In genomic region chr12:53193040-53193439, GRCh38 we compare ENCODE assay signal across 28 cellular contexts. TPM values are rescaled to one million over a fixed set of nuclear protein-coding genes. Genes with fewer than 3 reads are reported as not detected.
A peak's percentile ranks its signal among the peaks of the same experiment; 100 is the strongest.
DNase-seq lines count a peak whose midpoint lies in the region; ATAC-seq and TF ChIP-seq lines count a peak whose summit lies in the region.
"Had no signal": no experiment of that assay in that cellular context is flagged by ENCODE, and none has a peak within 500 bp of the region (broad histone marks: within the 10 kb centered on the region; RNA-seq: fewer than 3 reads in every experiment).

No MANE protein-coding gene starts in this region.

- TF ChIP-seq POLR2A in erythroblast (IDR thresholded peaks at IDR 0.05; ENCODE audit: low read length), result no peak

- H3K36me3 Mint-ChIP-seq in CD4-positive, alpha-beta memory T cell, result peaks cover 61 to 81% of the 10 kb centered on the region in 2 donors
- peaks cover 92% of the 10 kb centered on the region for H3K36me3 Mint-ChIP-seq in activated T-helper 17 cell treated with anti-CD3 and anti-CD28 coated beads, Interleukin-2, amount 50 U/mL, for 72 hours (ENCODE audit: low read depth)
- no peaks in the 10 kb centered on the region for H3K36me3 Mint-ChIP-seq in natural killer cell treated with Interleukin-12 subunit alpha and Interleukin-12 subunit beta and Interleukin-15 and Interleukin-18, amount 100 ng/mL, for 72 hours
- H3K36me3 Mint-ChIP-seq: brain had no signal

- peaks cover 79% of the 10 kb centered on the region for H3K36me3 ChIP-seq in CD4-positive, alpha-beta memory T cell (ENCODE audit: insufficient read depth, low read length)

- POLR2A ChIA-PET in CD4-positive, alpha-beta memory T cell (lab: Charles Lee; ENCODE audit: partially characterized antibody), result interaction anchor here (1.2 to 27.7 kb wide), 6 partner anchors 8 to 102 kb away, joined by 3 to 463 read pairs (median 4); partner anchors contain the start of genes CSAD, ITGB7, PFDN5 and ZNF740

- H3K4me3 ChIP-seq in CD4-positive, alpha-beta memory T cell (ENCODE audit: low read length in 2 of 2), result no peak overlapping the region
- H3K4me3 ChIP-seq: BLaER1, heart right ventricle, SK-N-MC had no signal

- ATAC-seq in activated T-helper 17 cell treated with anti-CD3 and anti-CD28 coated beads, Interleukin-2, amount 50 U/mL, for 72 hours (replicated peaks), result no peak
- ATAC-seq in natural killer cell treated with Interleukin-12 subunit alpha and Interleukin-12 subunit beta and Interleukin-15 and Interleukin-18, amount 100 ng/mL, for 72 hours, result no peak
- no peak for ATAC-seq in GM21786 (IDR thresholded peaks at IDR 0.05; ENCODE audit: unreplicated experiment)
- ATAC-seq: foreskin keratinocyte; heart right ventricle; stimulated activated memory B cell treated with anti-CD40 and anti-IgM and Interleukin-4, amounts not matched to agents 10 μg/mL and 1 μg/mL and 100 μg/mL, for 72 hours had no signal

- H3K4me1 ChIP-seq in CD4-positive, alpha-beta memory T cell (ENCODE audit: insufficient read depth, low read length), result peaks cover 33% of the 10 kb centered on the region
- H3K4me1 ChIP-seq: foreskin keratinocyte had no signal

- H3K27me3 ChIP-seq in CD4-positive, alpha-beta memory T cell (ENCODE audit: insufficient read depth, low read length), result no peaks in the 10 kb centered on the region
- H3K27me3 ChIP-seq: BLaER1, heart right ventricle had no signal

- intact Hi-C loops in CD4-positive, alpha-beta memory T cell (cut with micrococcal nuclease), result loop anchor here (5.0 kb wide), 1 partner anchor 126 kb away; no protein-coding TSS in a partner anchor

- no peaks in the 10 kb centered on the region for H3K9me3 Mint-ChIP-seq in CD4-positive, alpha-beta memory T cell
- H3K9me3 Mint-ChIP-seq in activated T-helper 17 cell treated with anti-CD3 and anti-CD28 coated beads, Interleukin-2, amount 50 U/mL, for 72 hours, result no peaks in the 10 kb centered on the region
- no peaks in the 10 kb centered on the region for H3K9me3 Mint-ChIP-seq in natural killer cell treated with Interleukin-12 subunit alpha and Interleukin-12 subunit beta and Interleukin-15 and Interleukin-18, amount 100 ng/mL, for 72 hours
- H3K9me3 Mint-ChIP-seq: activated CD4-positive, alpha-beta memory T cell treated with anti-CD3 and anti-CD28 coated beads for 36 hours; brain; stimulated activated memory B cell treated with anti-CD40 and anti-IgM and Interleukin-4, amounts not matched to agents 10 μg/mL and 1 μg/mL and 100 μg/mL, for 72 hours had no signal

- H3K9me3 ChIP-seq in CD4-positive, alpha-beta memory T cell (ENCODE audit: control insufficient read depth in 1 of 2, low read length in 2 of 2), result no peaks in the 10 kb centered on the region
- H3K9me3 ChIP-seq: BLaER1, heart right ventricle had no signal

- peaks cover 10 to 29% (median 18%) of the 10 kb centered on the region in 4 donors for H3K4me1 Mint-ChIP-seq in CD4-positive, alpha-beta memory T cell
- peaks cover 8% of the 10 kb centered on the region for H3K4me1 Mint-ChIP-seq in activated T-helper 17 cell treated with anti-CD3 and anti-CD28 coated beads, Interleukin-2, amount 50 U/mL, for 72 hours
- H3K4me1 Mint-ChIP-seq in natural killer cell treated with Interleukin-12 subunit alpha and Interleukin-12 subunit beta and Interleukin-15 and Interleukin-18, amount 100 ng/mL, for 72 hours (ENCODE audit: low read depth in 2 of 2), result peaks cover 10 to 18% of the 10 kb centered on the region in 2 donors
- H3K4me1 Mint-ChIP-seq: brain had no signal

- no peak overlapping the region for H3K4me3 Mint-ChIP-seq in CD4-positive, alpha-beta memory T cell
- no peak overlapping the region for H3K4me3 Mint-ChIP-seq in activated T-helper 17 cell treated with anti-CD3 and anti-CD28 coated beads, Interleukin-2, amount 50 U/mL, for 72 hours
- no peak overlapping the region for H3K4me3 Mint-ChIP-seq in natural killer cell treated with Interleukin-12 subunit alpha and Interleukin-12 subunit beta and Interleukin-15 and Interleukin-18, amount 100 ng/mL, for 72 hours
- H3K4me3 Mint-ChIP-seq: activated CD4-positive, alpha-beta memory T cell treated with anti-CD3 and anti-CD28 coated beads for 36 hours; brain; H9; stimulated activated memory B cell treated with anti-CD40 and anti-IgM and Interleukin-4, amounts not matched to agents 10 μg/mL and 1 μg/mL and 100 μg/mL, for 72 hours had no signal

- H3K27ac ChIP-seq in CD4-positive, alpha-beta memory T cell (ENCODE audit: low read depth, low read length), result no peak overlapping the region
- H3K27ac ChIP-seq: BLaER1, foreskin keratinocyte, heart right ventricle, HL-60, SK-N-MC, WERI-Rb-1 had no signal

- H3K27ac Mint-ChIP-seq in CD4-positive, alpha-beta memory T cell, result peak overlapping the region in 6 of 7 donors; percentile 53 to 84 (median 69)
- peak overlapping the region; percentile 63 for H3K27ac Mint-ChIP-seq in activated T-helper 17 cell treated with anti-CD3 and anti-CD28 coated beads, Interleukin-2, amount 50 U/mL, for 72 hours
- peak overlapping the region in 1 of 2 donors; percentile 6 for H3K27ac Mint-ChIP-seq in natural killer cell treated with Interleukin-12 subunit alpha and Interleukin-12 subunit beta and Interleukin-15 and Interleukin-18, amount 100 ng/mL, for 72 hours
- H3K27ac Mint-ChIP-seq: activated CD4-positive, alpha-beta memory T cell treated with anti-CD3 and anti-CD28 coated beads for 36 hours; H9; stimulated activated memory B cell treated with anti-CD40 and anti-IgM and Interleukin-4, amounts not matched to agents 10 μg/mL and 1 μg/mL and 100 μg/mL, for 72 hours had no signal

- DNase-seq in activated T-cell treated with anti-CD3 and anti-CD28 coated beads, Interleukin-2, amount 50 U/mL, for 1 hour, result peak; percentile 1
- no peak for DNase-seq in activated T-cell treated with anti-CD3 and anti-CD28 coated beads, Interleukin-2, amount 50 U/mL, for 48 hours
- no peak for DNase-seq in CD4-positive, alpha-beta memory T cell
- DNase-seq in natural killer cell treated with Interleukin-12 subunit alpha and Interleukin-12 subunit beta and Interleukin-15 and Interleukin-18, amount 100 ng/mL, for 72 hours (ENCODE audit: low spot score), result peak; percentile 39
- no peak for DNase-seq in erythroblast (lab: John Stamatoyannopoulos, UW)
- DNase-seq in NCI-H2227 (lab: John Stamatoyannopoulos, UW; ENCODE audit: unreplicated experiment), result no peak
- DNase-seq: activated CD4-positive, alpha-beta memory T cell treated with anti-CD3 and anti-CD28 coated beads for 36 hours; effector CD4-positive, alpha-beta T cell; foreskin keratinocyte; H9; heart right ventricle; NCI-H1105 treated with DMSO at 0.1 percent for 48 hours; NCI-H2029; NCI-H226; NCI-H748 treated with DMSO at 0.1 percent for 48 hours; occipital lobe; retina; stimulated activated CD4-positive, alpha-beta T cell treated with anti-CD3 and anti-CD28 coated beads, Interleukin-2, amount 100 ng/mL, for 48 hours; T-helper 9 cell; WERI-Rb-1 had no signal

- H3K27me3 Mint-ChIP-seq in CD4-positive, alpha-beta memory T cell, result no peaks in the 10 kb centered on the region
- no peaks in the 10 kb centered on the region for H3K27me3 Mint-ChIP-seq in activated T-helper 17 cell treated with anti-CD3 and anti-CD28 coated beads, Interleukin-2, amount 50 U/mL, for 72 hours
- no peaks in the 10 kb centered on the region for H3K27me3 Mint-ChIP-seq in natural killer cell treated with Interleukin-12 subunit alpha and Interleukin-12 subunit beta and Interleukin-15 and Interleukin-18, amount 100 ng/mL, for 72 hours
- H3K27me3 Mint-ChIP-seq: activated CD4-positive, alpha-beta memory T cell treated with anti-CD3 and anti-CD28 coated beads for 36 hours; stimulated activated memory B cell treated with anti-CD40 and anti-IgM and Interleukin-4, amounts not matched to agents 10 μg/mL and 1 μg/mL and 100 μg/mL, for 72 hours had no signal

- CTCF ChIA-PET in CD4-positive, alpha-beta memory T cell (lab: Charles Lee; ENCODE audit: partially characterized antibody), result interaction anchor here (1.0 kb wide), 1 partner anchor 128 kb away, joined by 4 read pairs; the partner anchor contains the start of gene AAAS

RNA-seq across cellular contexts. Expression of gene CSAD, which starts 12.3 kb away (rescaled TPM):
- 10 to 100 TPM; 62.5 to 64.2 TPM for total RNA-seq in CD4-positive, alpha-beta memory T cell
- 1 to 10 TPM; 1.1 to 2.9 TPM for polyA plus RNA-seq in CD4-positive, alpha-beta memory T cell
- total RNA-seq in activated T-helper 17 cell treated with anti-CD3 and anti-CD28 coated beads, Interleukin-2, amount 50 U/mL, for 72 hours, result 10 to 100 TPM; 29.8 to 43.5 TPM
- total RNA-seq in natural killer cell treated with Interleukin-12 subunit alpha and Interleukin-12 subunit beta and Interleukin-15 and Interleukin-18, amount 100 ng/mL, for 72 hours, result 10 to 100 TPM; 26.0 to 43.2 TPM

RNA-seq across cellular contexts. Expression of gene ZNF740, which starts 12.5 kb away (rescaled TPM):
- 100 to 1,000 TPM; 109 to 113 TPM for total RNA-seq in CD4-positive, alpha-beta memory T cell
- polyA plus RNA-seq in CD4-positive, alpha-beta memory T cell, result 1 to 10 TPM in 1 of 2 donors, under 1 TPM in 1; 0.90 to 3.5 TPM
- 10 to 100 TPM; 41.8 to 42.3 TPM for total RNA-seq in activated T-helper 17 cell treated with anti-CD3 and anti-CD28 coated beads, Interleukin-2, amount 50 U/mL, for 72 hours
- 10 to 100 TPM; 34.6 to 53.1 TPM for total RNA-seq in natural killer cell treated with Interleukin-12 subunit alpha and Interleukin-12 subunit beta and Interleukin-15 and Interleukin-18, amount 100 ng/mL, for 72 hours

RNA-seq across cellular contexts. Expression of gene ITGB7, which starts 14.0 kb away (rescaled TPM):
- total RNA-seq in CD4-positive, alpha-beta memory T cell, result 100 to 1,000 TPM; 382 to 397 TPM
- polyA plus RNA-seq in CD4-positive, alpha-beta memory T cell, result 100 to 1,000 TPM; 271 to 374 TPM
- total RNA-seq in activated T-helper 17 cell treated with anti-CD3 and anti-CD28 coated beads, Interleukin-2, amount 50 U/mL, for 72 hours, result 100 to 1,000 TPM; 183 to 187 TPM
- total RNA-seq in natural killer cell treated with Interleukin-12 subunit alpha and Interleukin-12 subunit beta and Interleukin-15 and Interleukin-18, amount 100 ng/mL, for 72 hours, result 10 to 100 TPM; 53.0 to 81.0 TPM
- total RNA-seq: lung microvascular endothelial cell, occipital lobe had no signal

RNA-seq across cellular contexts. Expression of gene RARG, which starts 39.0 kb away (rescaled TPM):
- total RNA-seq in CD4-positive, alpha-beta memory T cell, result 10 to 100 TPM; 84.7 to 86.0 TPM
- polyA plus RNA-seq in CD4-positive, alpha-beta memory T cell, result 10 to 100 TPM; 13.2 to 25.1 TPM
- total RNA-seq in activated T-helper 17 cell treated with anti-CD3 and anti-CD28 coated beads, Interleukin-2, amount 50 U/mL, for 72 hours, result 10 to 100 TPM; 28.5 to 58.3 TPM
- 10 to 100 TPM in 1 of 2 donors, 1 to 10 TPM in 1; 5.8 to 13.3 TPM for total RNA-seq in natural killer cell treated with Interleukin-12 subunit alpha and Interleukin-12 subunit beta and Interleukin-15 and Interleukin-18, amount 100 ng/mL, for 72 hours

Comparison
In these comparisons a context has a peak if more than half of its experiments do, and no peak if none do; other contexts are left out.
1. DNase-seq: peak in activated T-cell treated with anti-CD3 and anti-CD28 coated beads, Interleukin-2, amount 50 U/mL, for 1 hour (single experiment) and natural killer cell treated with Interleukin-12 subunit alpha and Interleukin-12 subunit beta and Interleukin-15 and Interleukin-18, amount 100 ng/mL, for 72 hours (single experiment); none in activated T-cell treated with anti-CD3 and anti-CD28 coated beads, Interleukin-2, amount 50 U/mL, for 48 hours (0 of 2), CD4-positive, alpha-beta memory T cell (0 of 5), erythroblast (0 of 2) and NCI-H2227 (single experiment).